In genomic region chr17:7932949-7933348, GRCh38 we compare ENCODE assay signal across 7 cellular contexts. TPM values are rescaled to one million over a fixed set of nuclear protein-coding genes. Genes with fewer than 3 reads are reported as not detected.
A peak's percentile ranks its signal among the peaks of the same experiment; 100 is the strongest.
DNase-seq lines count a peak whose midpoint lies in the region; TF ChIP-seq lines count a peak whose summit lies in the region.

No MANE protein-coding gene starts in this region.

- H3K27ac ChIP-seq in VCaP (peak overlapping the region; percentile 60; the same call in 1 of the 2 replicates), esophagus squamous epithelium (peak overlapping the region; percentile 86 to 94 (median 90))

- TF ChIP-seq CTCF in VCaP (conservative IDR thresholded peaks at IDR 0.05) (no peak), esophagus squamous epithelium (IDR thresholded peaks at IDR 0.05) (peak in 1 of 6 experiments; percentile 18), nephron progenitor cell (IDR thresholded peaks at IDR 0.05) (no peak)

- peaks cover 19 to 53% (median 28%) of the 10 kb centered on the region in 3 donors for H3K4me1 ChIP-seq in esophagus squamous epithelium

- peak overlapping the region; percentile 98 for H3K4me3 ChIP-seq in Jurkat, Clone E6-1 (ENCODE audit: low read length)
- peak overlapping the region; percentile 68 to 87 (median 82) for H3K4me3 ChIP-seq in esophagus squamous epithelium

- DNase-seq in GDM1 (lab: John Stamatoyannopoulos, UW) (peak; percentile 12), esophagus squamous epithelium (lab: John Stamatoyannopoulos, UW) (no peak), nephron progenitor cell (peak; percentile 38), inferior parietal cortex (ENCODE audit: extremely low spot score) (no peak)
- DNase-seq in Jurkat, Clone E6-1 (ENCODE audit: low read depth, low spot score): no peak
- DNase-seq in stimulated activated naive CD4-positive, alpha-beta T cell (lab: John Stamatoyannopoulos, UW): no peak

- peak overlapping the region; percentile 99 for H3K4me3 Mint-ChIP-seq in nephron progenitor cell

- TF ChIP-seq POLR2A in esophagus squamous epithelium (IDR thresholded peaks at IDR 0.05): no peak

- intact Hi-C loops in esophagus squamous epithelium (cut with DNase I): no loop called here

- peaks cover 0 to 4% (median 0%) of the 10 kb centered on the region in 4 donors for H3K27me3 ChIP-seq in esophagus squamous epithelium

- H3K4me1 Mint-ChIP-seq in nephron progenitor cell: peaks cover 72% of the 10 kb centered on the region

- peaks cover 0 to 43% (median 0%) of the 10 kb centered on the region in 3 donors for H3K36me3 ChIP-seq in esophagus squamous epithelium

- no peaks in the 10 kb centered on the region for H3K9me3 Mint-ChIP-seq in nephron progenitor cell

- H3K27ac Mint-ChIP-seq in nephron progenitor cell: no peak overlapping the region

- H3K9me3 ChIP-seq in esophagus squamous epithelium: no peaks in the 10 kb centered on the region

- WGBS in esophagus squamous epithelium, 2 donors: 3 to 9% methylated on average over 10 to 12 of the region's 16 CpGs

- peaks cover 29% of the 10 kb centered on the region for H3K27me3 Mint-ChIP-seq in nephron progenitor cell (ENCODE audit: low read depth, poor library complexity)

- peaks cover 31% of the 10 kb centered on the region for H3K36me3 Mint-ChIP-seq in nephron progenitor cell (ENCODE audit: low read depth)

RNA-seq across cellular contexts. Expression of gene CNTROB, which starts 0.9 kb away (rescaled TPM):
- polyA plus RNA-seq in Jurkat, Clone E6-1 (2012; ENCODE audit: insufficient read depth, insufficient read length): 95.8 TPM
- total RNA-seq in esophagus squamous epithelium: 10 to 100 TPM; 12.4 to 21.4 (median 13.5) TPM

RNA-seq across cellular contexts. Expression of gene TRAPPC1, which starts 1.2 kb away (rescaled TPM):
- 239 TPM for polyA plus RNA-seq in Jurkat, Clone E6-1 (2012; ENCODE audit: insufficient read depth, insufficient read length)
- 10 to 100 TPM; 31.3 to 71.1 (median 40.3) TPM for total RNA-seq in esophagus squamous epithelium

RNA-seq across cellular contexts. Expression of gene KCNAB3, which starts 3.3 kb away (rescaled TPM):
- polyA plus RNA-seq in Jurkat, Clone E6-1 (2012; ENCODE audit: insufficient read depth, insufficient read length): 21.4 TPM
- 1 to 10 TPM in 1 of 4 donors, under 1 TPM in 1, not detected in 2; 0.95 to 1.1 TPM for total RNA-seq in esophagus squamous epithelium

RNA-seq across cellular contexts. Expression of gene RNF227, which starts 16.9 kb away (rescaled TPM):
- polyA plus RNA-seq in Jurkat, Clone E6-1 (2012; ENCODE audit: insufficient read depth, insufficient read length): 2.8 TPM
- total RNA-seq in esophagus squamous epithelium: 1 to 10 TPM in 3 of 4 donors, under 1 TPM in 1; 0.94 to 8.6 (median 5.7) TPM

RNA-seq across cellular contexts. Expression of gene CHD3, which starts 44.4 kb away (rescaled TPM):
- 180 TPM for polyA plus RNA-seq in Jurkat, Clone E6-1 (2012; ENCODE audit: insufficient read depth, insufficient read length)
- 10 to 100 TPM; 57.7 to 93.5 (median 73.0) TPM for total RNA-seq in esophagus squamous epithelium

Comparison
In these comparisons a context has a peak if more than half of its experiments do, and no peak if none do; other contexts are left out.
1. DNase-seq: peak in GDM1 (single experiment) and nephron progenitor cell (single experiment); none in Jurkat, Clone E6-1 (single experiment), esophagus squamous epithelium (single experiment), inferior parietal cortex (single experiment) and stimulated activated naive CD4-positive, alpha-beta T cell (0 of 6).